In the genomic region with DNA sequence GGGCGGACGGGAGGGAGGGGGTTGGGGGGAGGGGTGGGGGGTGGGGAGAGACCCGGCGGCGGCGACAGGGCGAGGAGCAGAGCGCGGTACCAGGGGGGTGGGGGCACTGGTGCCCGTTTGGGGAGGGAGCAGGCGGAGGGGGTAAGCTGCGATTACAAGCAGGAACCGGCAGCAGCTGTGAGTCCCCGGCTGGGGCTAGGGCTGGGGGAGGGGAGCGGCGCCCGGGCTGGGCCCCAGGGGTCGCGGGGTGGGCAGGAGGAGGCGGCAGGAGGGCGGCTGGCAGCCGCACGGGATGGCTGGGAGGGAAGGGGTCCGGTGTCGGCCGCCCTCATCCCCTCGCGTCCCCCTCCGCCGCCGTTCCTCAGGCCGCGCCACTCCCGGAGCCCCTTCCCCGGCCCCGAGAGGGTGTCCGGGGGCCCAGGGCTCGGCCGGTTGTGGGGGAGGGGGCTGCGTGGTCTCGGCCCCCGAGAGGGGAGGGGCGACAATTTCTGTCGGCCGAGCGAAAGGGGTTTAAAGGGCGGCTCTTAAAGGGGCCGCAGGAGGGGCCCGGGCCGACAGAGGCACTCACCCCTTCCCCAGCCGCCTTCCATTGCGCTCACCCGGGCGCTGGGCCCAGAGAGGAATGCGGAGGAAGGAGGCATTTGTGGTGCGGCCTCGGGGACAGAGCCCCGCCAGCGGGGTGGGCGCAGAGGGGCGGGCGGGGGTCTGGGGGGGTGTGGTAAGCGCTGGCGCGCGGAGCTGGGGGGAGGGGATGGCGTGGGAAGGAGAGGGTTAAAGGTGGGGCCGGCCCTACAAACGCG, we compare ENCODE assay signal across 8 cellular contexts. TPM values are rescaled to one million over a fixed set of nuclear protein-coding genes. Genes with fewer than 3 reads are reported as not detected.
DNase-seq lines count a peak whose midpoint lies in the region; ATAC-seq, FAIRE-seq and TF ChIP-seq lines count a peak whose summit lies in the region.

A gene with protein sequence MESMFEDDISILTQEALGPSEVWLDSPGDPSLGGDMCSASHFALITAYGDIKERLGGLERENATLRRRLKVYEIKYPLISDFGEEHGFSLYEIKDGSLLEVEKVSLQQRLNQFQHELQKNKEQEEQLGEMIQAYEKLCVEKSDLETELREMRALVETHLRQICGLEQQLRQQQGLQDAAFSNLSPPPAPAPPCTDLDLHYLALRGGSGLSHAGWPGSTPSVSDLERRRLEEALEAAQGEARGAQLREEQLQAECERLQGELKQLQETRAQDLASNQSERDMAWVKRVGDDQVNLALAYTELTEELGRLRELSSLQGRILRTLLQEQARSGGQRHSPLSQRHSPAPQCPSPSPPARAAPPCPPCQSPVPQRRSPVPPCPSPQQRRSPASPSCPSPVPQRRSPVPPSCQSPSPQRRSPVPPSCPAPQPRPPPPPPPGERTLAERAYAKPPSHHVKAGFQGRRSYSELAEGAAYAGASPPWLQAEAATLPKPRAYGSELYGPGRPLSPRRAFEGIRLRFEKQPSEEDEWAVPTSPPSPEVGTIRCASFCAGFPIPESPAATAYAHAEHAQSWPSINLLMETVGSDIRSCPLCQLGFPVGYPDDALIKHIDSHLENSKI (plus strand): TSS at position 144 of the 800 bp plus-strand sequence. CDS start 1,952 bp downstream, outside the sequence.

- H3K27me3 ChIP-seq in fibroblast of lung (ENCODE audit: control insufficient read depth, insufficient read depth, low read length): peaks cover 7% of the 10 kb centered on the region

- H3K9me3 ChIP-seq in fibroblast of lung (ENCODE audit: control insufficient read depth, insufficient read depth, low read depth, low read length): no peaks in the 10 kb centered on the region

- peak within 1 kb of the TSS; percentile 69 for H3K9ac ChIP-seq in fibroblast of lung (ENCODE audit: insufficient read depth, low read length)

- H3K27me3 Mint-ChIP-seq in activated T-cell treated with anti-CD3 and anti-CD28 coated beads, Interleukin-2, amount 50 U/mL, for 72 hours (ENCODE audit: low read depth): no peaks in the 10 kb centered on the region
- H3K27me3 Mint-ChIP-seq in nephron (ENCODE audit: low read depth): no peaks in the 10 kb centered on the region

- peaks cover 2 to 4% of the 10 kb centered on the region in 2 donors for H3K36me3 Mint-ChIP-seq in activated T-cell treated with anti-CD3 and anti-CD28 coated beads, Interleukin-2, amount 50 U/mL, for 72 hours (ENCODE audit: insufficient read depth in 2 of 2)
- peaks cover 10% of the 10 kb centered on the region for H3K36me3 Mint-ChIP-seq in nephron (ENCODE audit: low read depth)

- H3K9me3 Mint-ChIP-seq in activated T-cell treated with anti-CD3 and anti-CD28 coated beads, Interleukin-2, amount 50 U/mL, for 72 hours: no peaks in the 10 kb centered on the region
- H3K9me3 Mint-ChIP-seq in nephron: no peaks in the 10 kb centered on the region

- H3K27ac ChIP-seq in fibroblast of lung (ENCODE audit: insufficient read depth, low read length): peak within 1 kb of the TSS; percentile 14

- peak; percentile 43 to 74 (median 67) for DNase-seq in NCI-H1417 (lab: John Stamatoyannopoulos, UW)
- DNase-seq in NCI-H1417 treated with DMSO at 0.1 percent for 48 hours (lab: John Stamatoyannopoulos, UW): no peak
- peak; percentile 28 for DNase-seq in NCI-H82 treated with DMSO at 0.1 percent for 48 hours (lab: John Stamatoyannopoulos, UW; ENCODE audit: unreplicated experiment)
- peak; percentile 61 to 68 for DNase-seq in activated T-cell treated with anti-CD3 and anti-CD28 coated beads, Interleukin-2, amount 50 U/mL, for 72 hours
- peak; percentile 49 to 77 for DNase-seq in fibroblast of lung (ENCODE audit: low read depth in 2 of 2)
- peak; percentile 77 for DNase-seq in urothelium cell line (ENCODE audit: low spot score)

- H3K4me2 ChIP-seq in fibroblast of lung (ENCODE audit: extremely low read depth, insufficient read depth, low read length): peak within 1 kb of the TSS; percentile 90

- FAIRE-seq in urothelium cell line (lab: Jason Lieb, UNC): no peak

- peaks cover 2% of the 10 kb centered on the region for H3K36me3 ChIP-seq in fibroblast of lung (ENCODE audit: control insufficient read depth, insufficient read depth, low read length)

- H4K20me1 ChIP-seq in fibroblast of lung (ENCODE audit: control insufficient read depth, extremely low read depth, insufficient read depth, low read length): no peaks in the 10 kb centered on the region

- ATAC-seq in activated T-cell treated with anti-CD3 and anti-CD28 coated beads, Interleukin-2, amount 50 U/mL, for 72 hours (replicated peaks in 1 of 2): peak; percentile 36 to 48
- no peak for ATAC-seq in HG02884 (IDR thresholded peaks at IDR 0.05; ENCODE audit: unreplicated experiment)

- H3K4me3 Mint-ChIP-seq in activated T-cell treated with anti-CD3 and anti-CD28 coated beads, Interleukin-2, amount 50 U/mL, for 72 hours: peak within 1 kb of the TSS; percentile 86 to 95
- H3K4me3 Mint-ChIP-seq in nephron: peak within 1 kb of the TSS; percentile 92 to 96 (median 92)

- peak within 1 kb of the TSS; percentile 49 to 75 (median 67) for H3K4me3 ChIP-seq in fibroblast of lung (replicated peaks in 1 of 4; ENCODE audit: control extremely low read depth in 1 of 4, insufficient read depth in 1 of 4, low read depth in 3 of 4, low read length in 4 of 4)

- no peak for TF ChIP-seq CTCF in fibroblast of lung (conservative IDR thresholded peaks at IDR 0.05 in 1 of 2, IDR thresholded peaks at IDR 0.05 in 1 of 2; ENCODE audit: low read depth in 1 of 2, low read length in 2 of 2)
- TF ChIP-seq CTCF in nephron (IDR thresholded peaks at IDR 0.05; ENCODE audit: unreplicated experiment in 3 of 3): no peak

- H3K4me1 ChIP-seq in fibroblast of lung (ENCODE audit: control insufficient read depth, extremely low read depth, insufficient read depth, low read length): peaks cover 4% of the 10 kb centered on the region

- peaks cover 60% of the 10 kb centered on the region for H3K4me1 Mint-ChIP-seq in activated T-cell treated with anti-CD3 and anti-CD28 coated beads, Interleukin-2, amount 50 U/mL, for 72 hours (ENCODE audit: low read depth)
- H3K4me1 Mint-ChIP-seq in nephron: peaks cover 38% of the 10 kb centered on the region

- peak within 1 kb of the TSS; percentile 97 for H3K27ac Mint-ChIP-seq in activated T-cell treated with anti-CD3 and anti-CD28 coated beads, Interleukin-2, amount 50 U/mL, for 72 hours
- peak within 1 kb of the TSS; percentile 92 to 98 (median 95) for H3K27ac Mint-ChIP-seq in nephron

- H3K79me2 ChIP-seq in fibroblast of lung (ENCODE audit: control insufficient read depth, insufficient read depth, low read length): no peaks in the 10 kb centered on the region

- H2AFZ ChIP-seq in fibroblast of lung (ENCODE audit: low read length): peak within 1 kb of the TSS; percentile 80

RNA-seq across cellular contexts. Expression of the gene that starts here (rescaled TPM):
- 10 to 100 TPM; 24.2 to 28.7 TPM for total RNA-seq in activated T-cell treated with anti-CD3 and anti-CD28 coated beads, Interleukin-2, amount 50 U/mL, for 72 hours
- total RNA-seq in fibroblast of lung: 11.3 and 11.6 TPM in 2 replicates
- 4.6 and 5.3 TPM in 2 replicates for polyA plus RNA-seq in fibroblast of lung
- 7.6 and 8.0 TPM in 2 replicates for polyA plus RNA-seq in fibroblast of lung (2012)
- polyA minus RNA-seq in fibroblast of lung (ENCODE audit: low replicate concordance): 8.3 and 8.6 TPM in 2 replicates
